35 cellular contexts compared by ENCODE assay signal in genomic region chr11:133302056-133302455, GRCh38.
"Had no signal": no experiment of that assay in that cellular context is flagged by ENCODE, and none has a peak within 500 bp of the region (broad histone marks: within the 10 kb centered on the region; RNA-seq: fewer than 3 reads in every experiment).

No MANE protein-coding gene starts in this region.

- H3K36me3 Mint-ChIP-seq: activated CD4-positive, alpha-beta memory T cell treated with anti-CD3 and anti-CD28 coated beads for 36 hours; activated naive CD4-positive, alpha-beta T cell treated with anti-CD3 and anti-CD28 coated beads, Interleukin-2, amount 50 U/mL, for 72 hours; activated naive CD8-positive, alpha-beta T cell treated with anti-CD3 and anti-CD28 coated beads for 36 hours; brain had no signal

- ATAC-seq: activated CD8-positive, alpha-beta T cell treated with anti-CD3 and anti-CD28 coated beads for 36 hours; activated naive CD4-positive, alpha-beta T cell treated with anti-CD3 and anti-CD28 coated beads, Interleukin-2, amount 50 U/mL, for 72 hours; activated T-cell treated with anti-CD3 and anti-CD28 coated beads, Interleukin-2, amount 50 U/mL, for 4 hours; activated T-cell treated with anti-CD3 and anti-CD28 coated beads, Interleukin-2, amount 50 U/mL, for 72 hours; activated T-helper 17 cell treated with anti-CD3 and anti-CD28 coated beads, Interleukin-2, amount 50 U/mL, for 72 hours had no signal

- H3K27ac Mint-ChIP-seq: activated B cell treated with CpG ODN at 0.5 μM for 24 hours; activated CD4-positive, alpha-beta memory T cell treated with anti-CD3 and anti-CD28 coated beads for 36 hours; activated CD4-positive, alpha-beta T cell treated with anti-CD3 and anti-CD28 coated beads, Interleukin-2, amount 10 ng/mL, durations not matched to agents 24 days and 14 days; activated CD8-positive, alpha-beta T cell treated with anti-CD3 and anti-CD28 coated beads for 36 hours; activated naive CD4-positive, alpha-beta T cell treated with anti-CD3 and anti-CD28 coated beads for 36 hours; activated naive CD4-positive, alpha-beta T cell treated with anti-CD3 and anti-CD28 coated beads, Interleukin-2, amount 50 U/mL, for 72 hours; activated naive CD8-positive, alpha-beta T cell treated with anti-CD3 and anti-CD28 coated beads for 36 hours; activated T-cell treated with anti-CD3 and anti-CD28 coated beads, Interleukin-2, amount 50 U/mL, for 72 hours; activated T-helper 1 cell treated with anti-CD3 and anti-CD28 coated beads, Interleukin-12 subunit alpha, Interleukin-12 subunit beta, Interleukin-2, Interleukin-4 antibody, amounts not matched to agents 30 ng/mL and 10 ng/mL and 1 ng/mL, durations not matched to agents 14 hours and 24 hours and 36 hours; activated T-helper 17 cell treated with anti-CD3 and anti-CD28 coated beads, Interleukin-2, amount 50 U/mL, for 72 hours; brain; T-helper 1 cell treated with Interleukin-12 subunit alpha and Interleukin-12 subunit beta and Interleukin-4 antibody, amounts not matched to agents 30 μg/mL and 1 μg/mL, for 36 hours; T-helper 2 cell treated with Interferon-gamma antibody and Interleukin-4, amounts not matched to agents 5 μg/mL and 100 μg/mL, for 36 hours had no signal

- H3K27ac ChIP-seq: ascending aorta, cardiac muscle cell, VCaP had no signal

- H3K4me3 Mint-ChIP-seq: activated B cell treated with CpG ODN at 0.5 μM for 24 hours; activated CD4-positive, alpha-beta memory T cell treated with anti-CD3 and anti-CD28 coated beads for 36 hours; activated CD4-positive, alpha-beta T cell treated with anti-CD3 and anti-CD28 coated beads, Interleukin-2, amount 10 ng/mL, durations not matched to agents 24 days and 14 days; activated CD8-positive, alpha-beta T cell treated with anti-CD3 and anti-CD28 coated beads for 36 hours; activated naive CD4-positive, alpha-beta T cell treated with anti-CD3 and anti-CD28 coated beads for 36 hours; activated naive CD8-positive, alpha-beta T cell treated with anti-CD3 and anti-CD28 coated beads for 36 hours; activated T-cell treated with anti-CD3 and anti-CD28 coated beads, Interleukin-2, amount 50 U/mL, for 4 hours; activated T-cell treated with anti-CD3 and anti-CD28 coated beads, Interleukin-2, amount 50 U/mL, for 72 hours; activated T-helper 1 cell treated with anti-CD3 and anti-CD28 coated beads, Interleukin-12 subunit alpha, Interleukin-12 subunit beta, Interleukin-2, Interleukin-4 antibody, amounts not matched to agents 30 ng/mL and 10 ng/mL and 1 ng/mL, durations not matched to agents 14 hours and 24 hours and 36 hours; activated T-helper 17 cell treated with anti-CD3 and anti-CD28 coated beads, Interleukin-2, amount 50 U/mL, for 72 hours; brain; central memory CD8-positive, alpha-beta T cell; T-helper 1 cell treated with Interleukin-12 subunit alpha and Interleukin-12 subunit beta and Interleukin-4 antibody, amounts not matched to agents 30 μg/mL and 1 μg/mL, for 36 hours; T-helper 2 cell treated with Interferon-gamma antibody and Interleukin-4, amounts not matched to agents 5 μg/mL and 100 μg/mL, for 36 hours had no signal

- H3K27me3 ChIP-seq: ascending aorta, cardiac muscle cell had no signal

- H3K9me3 ChIP-seq: ascending aorta had no signal

- DNase-seq: activated B cell treated with CpG ODN at 0.5 μM for 24 hours; activated CD4-positive, alpha-beta memory T cell treated with anti-CD3 and anti-CD28 coated beads for 36 hours; activated CD4-positive, alpha-beta T cell treated with anti-CD3 and anti-CD28 coated beads for 4 hours; activated CD4-positive, alpha-beta T cell treated with anti-CD3 and anti-CD28 coated beads, Interleukin-2, amount 10 ng/mL, durations not matched to agents 24 days and 14 days; activated CD4-positive, alpha-beta T cell treated with anti-CD3 and anti-CD28 coated beads, Interleukin-2, amount 50 U/mL, for 1 hour; activated CD4-positive, alpha-beta T cell treated with anti-CD3 and anti-CD28 coated beads, Interleukin-2, amount 50 U/mL, for 4 hours; activated CD4-positive, CD25-positive, alpha-beta regulatory T cell treated with anti-CD3 and anti-CD28 coated beads, Interleukin-2, amount 50 U/mL, for 72 hours; activated CD8-positive, alpha-beta memory T cell treated with anti-CD3 and anti-CD28 coated beads, Interleukin-2, amount 50 U/mL, for 4 hours; activated CD8-positive, alpha-beta T cell treated with anti-CD3 and anti-CD28 coated beads for 36 hours; activated effector memory CD4-positive, alpha-beta T cell treated with anti-CD3 and anti-CD28 coated beads, Interleukin-2, amount 50 U/mL, for 16 hours; activated gamma-delta T cell treated with Interleukin-2 at 50 U/mL for 16 hours; activated naive CD4-positive, alpha-beta T cell; activated naive CD4-positive, alpha-beta T cell treated with anti-CD3 and anti-CD28 coated beads for 36 hours; activated naive CD4-positive, alpha-beta T cell treated with anti-CD3 and anti-CD28 coated beads, Interleukin-2, amount 50 U/mL, for 16 hours; activated naive CD8-positive, alpha-beta T cell treated with anti-CD3 and anti-CD28 coated beads for 36 hours; activated T-cell treated with anti-CD3 and anti-CD28 coated beads for 4 hours; activated T-cell treated with anti-CD3 and anti-CD28 coated beads, Interleukin-2, amount 50 U/mL, for 1 hour; activated T-cell treated with anti-CD3 and anti-CD28 coated beads, Interleukin-2, amount 50 U/mL, for 4 hours; activated T-cell treated with anti-CD3 and anti-CD28 coated beads, Interleukin-2, amount 50 U/mL, for 72 hours; amygdala; anterior cingulate cortex; caudate nucleus; cerebellar nuclear complex; T-helper 2 cell; T-helper 9 cell had no signal

- H3K4me1 Mint-ChIP-seq: activated B cell treated with CpG ODN at 0.5 μM for 24 hours; activated CD4-positive, alpha-beta T cell treated with anti-CD3 and anti-CD28 coated beads, Interleukin-2, amount 10 ng/mL, durations not matched to agents 24 days and 14 days; activated naive CD8-positive, alpha-beta T cell treated with anti-CD3 and anti-CD28 coated beads for 36 hours; activated T-helper 17 cell treated with anti-CD3 and anti-CD28 coated beads, Interleukin-2, amount 50 U/mL, for 72 hours; central memory CD8-positive, alpha-beta T cell had no signal

- H3K4me1 ChIP-seq: ascending aorta had no signal

- H3K4me3 ChIP-seq: ascending aorta, cardiac muscle cell had no signal

- H3K36me3 ChIP-seq: ascending aorta, cardiac muscle cell had no signal

- H3K9me3 Mint-ChIP-seq: activated CD4-positive, alpha-beta T cell treated with anti-CD3 and anti-CD28 coated beads, Interleukin-2, amount 10 ng/mL, durations not matched to agents 24 days and 14 days; activated CD8-positive, alpha-beta T cell treated with anti-CD3 and anti-CD28 coated beads for 36 hours; activated naive CD4-positive, alpha-beta T cell treated with anti-CD3 and anti-CD28 coated beads for 36 hours; activated naive CD8-positive, alpha-beta T cell treated with anti-CD3 and anti-CD28 coated beads for 36 hours; activated T-helper 1 cell treated with anti-CD3 and anti-CD28 coated beads, Interleukin-12 subunit alpha, Interleukin-12 subunit beta, Interleukin-2, Interleukin-4 antibody, amounts not matched to agents 30 ng/mL and 10 ng/mL and 1 ng/mL, durations not matched to agents 14 hours and 24 hours and 36 hours; T-helper 2 cell treated with Interferon-gamma antibody and Interleukin-4, amounts not matched to agents 5 μg/mL and 100 μg/mL, for 36 hours had no signal

- H3K27me3 Mint-ChIP-seq: activated B cell treated with CpG ODN at 0.5 μM for 24 hours; activated CD4-positive, alpha-beta memory T cell treated with anti-CD3 and anti-CD28 coated beads for 36 hours; activated CD4-positive, alpha-beta T cell treated with anti-CD3 and anti-CD28 coated beads, Interleukin-2, amount 10 ng/mL, durations not matched to agents 24 days and 14 days; activated CD8-positive, alpha-beta T cell treated with anti-CD3 and anti-CD28 coated beads for 36 hours; activated naive CD8-positive, alpha-beta T cell treated with anti-CD3 and anti-CD28 coated beads for 36 hours; activated T-helper 17 cell treated with anti-CD3 and anti-CD28 coated beads, Interleukin-2, amount 50 U/mL, for 72 hours; central memory CD8-positive, alpha-beta T cell had no signal
